8 cellular contexts compared by ENCODE assay signal in the genomic region with DNA sequence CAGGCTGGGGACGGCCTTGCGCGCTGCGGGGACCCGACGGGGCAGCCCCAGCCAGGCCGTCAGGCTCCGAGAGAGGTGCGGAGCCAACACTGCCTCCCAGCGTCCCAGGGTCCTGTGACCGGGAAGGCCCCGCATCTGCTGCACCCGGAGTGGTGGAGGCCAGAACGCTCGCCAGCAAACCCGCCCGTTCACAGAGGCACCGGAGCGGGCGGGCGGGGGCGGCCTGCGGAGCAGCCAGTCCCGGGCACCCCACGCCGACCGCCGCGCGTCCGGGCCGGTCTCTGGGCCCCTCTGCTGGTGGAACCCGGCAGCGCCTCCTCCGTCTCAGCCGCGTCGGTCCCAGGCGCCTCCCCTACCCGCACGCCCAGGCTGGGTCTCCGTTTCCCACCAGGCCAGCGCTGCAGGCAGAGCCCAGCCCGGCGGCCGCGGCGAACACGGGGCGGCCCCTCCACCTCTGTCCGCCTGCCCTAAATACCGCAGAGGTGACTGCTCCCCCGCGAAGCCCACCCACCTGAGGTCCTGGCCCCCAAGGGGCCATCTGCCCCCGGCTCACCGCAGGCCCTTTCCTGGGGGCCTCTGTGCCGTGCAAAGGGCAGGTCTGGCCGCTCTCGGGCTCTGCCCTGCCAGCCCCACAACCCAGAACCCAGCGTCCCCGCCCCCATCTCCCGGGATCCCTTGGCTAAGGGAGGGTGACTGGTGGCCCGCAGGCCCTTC. TPM values are rescaled to one million over a fixed set of nuclear protein-coding genes. Genes with fewer than 3 reads are reported as not detected.
DNase-seq lines count a peak whose midpoint lies in the region; ATAC-seq and TF ChIP-seq lines count a peak whose summit lies in the region.

No MANE protein-coding gene starts in this region.

- peak overlapping the region; percentile 33 for H3K4me3 ChIP-seq in ovary
- H3K4me3 ChIP-seq in upper lobe of right lung, result peak overlapping the region; percentile 40

- no peak for TF ChIP-seq EP300 in ovary (IDR thresholded peaks at IDR 0.05)

- H3K4me1 ChIP-seq in ovary (ENCODE audit: insufficient read depth) (peaks cover 14% of the 10 kb centered on the region), upper lobe of right lung (peaks cover 24% of the 10 kb centered on the region)

- H3K36me3 ChIP-seq in ovary, result no peaks in the 10 kb centered on the region
- no peaks in the 10 kb centered on the region for H3K36me3 ChIP-seq in upper lobe of right lung

- peak overlapping the region; percentile 56 to 66 for H3K27ac ChIP-seq in ovary
- peak overlapping the region; percentile 47 for H3K27ac ChIP-seq in upper lobe of right lung

- peak; percentile 35 to 87 (median 71) for TF ChIP-seq CTCF in ovary (IDR thresholded peaks at IDR 0.05)
- TF ChIP-seq CTCF in upper lobe of right lung (IDR thresholded peaks at IDR 0.05), result peak; percentile 71

- ATAC-seq in GM21576 (IDR thresholded peaks at IDR 0.05; ENCODE audit: unreplicated experiment), result peak; percentile 45
- peak; percentile 89 for ATAC-seq in upper lobe of right lung

- TF ChIP-seq POLR2A in ovary (IDR thresholded peaks at IDR 0.05), result no peak

- H3K9me3 ChIP-seq in ovary, result no peaks in the 10 kb centered on the region
- no peaks in the 10 kb centered on the region for H3K9me3 ChIP-seq in upper lobe of right lung

- intact Hi-C loops in ovary (cut with DNase I) (loop anchor here in 3 of 4 donors (5.0 kb wide), 2 partner anchors 105 to 110 kb away; a partner anchor contains a TSS), upper lobe of right lung (cut with DNase I) (loop anchor here (10.0 kb wide), 1 partner anchor 112 kb away; no protein-coding TSS in a partner anchor)

- peak; percentile 93 for DNase-seq in AG08396 (ENCODE audit: low spot score)
- DNase-seq in activated naive CD4-positive, alpha-beta T cell treated with anti-CD3 and anti-CD28 coated beads, Interleukin-2, amount 50 U/mL, for 16 hours, result peak; percentile 73
- DNase-seq in glomerular visceral epithelial cell (ENCODE audit: extremely low spot score), result peak; percentile 47
- peak; percentile 58 to 83 (median 74) for DNase-seq in ovary
- DNase-seq in upper lobe of right lung, result peak; percentile 85
- DNase-seq in NCI-H2196 treated with DMSO at 0.1 percent for 48 hours (lab: John Stamatoyannopoulos, UW; ENCODE audit: unreplicated experiment), result no peak

- WGBS in ovary, 3 donors, result 1% methylated on average over 44 to 63 of the region's 63 CpGs

- H3K27me3 ChIP-seq in ovary (no peaks in the 10 kb centered on the region), upper lobe of right lung (no peaks in the 10 kb centered on the region)

TF ChIP-seq in PFSK-1, 5 proteins besides CTCF, POLR2A, EP300 and RAD21:
- no peak for TF ChIP-seq POLR2AphosphoS5 (IDR thresholded peaks at IDR 0.05; ENCODE audit: low read depth, low read length)
- TF ChIP-seq FOXP2 (optimal IDR thresholded peaks at IDR 0.05; ENCODE audit: borderline replicate concordance, extremely low read depth, extremely low read length, insufficient read depth), result peak; percentile 70

RNA-seq across cellular contexts. Expression of a gene that starts 15.9 kb away (rescaled TPM):
- polyA plus RNA-seq in PFSK-1 (2012; ENCODE audit: insufficient read length, low read depth), result 12.3 TPM
- total RNA-seq in ovary (10 to 100 TPM; 19.5 to 30.6 (median 26.2) TPM), upper lobe of right lung (27.3 TPM)
- polyA plus RNA-seq in ovary, result 10 to 100 TPM in 1 of 2 donors, 1 to 10 TPM in 1; 1.0 to 19.4 TPM

RNA-seq across cellular contexts. Expression of a gene that starts 16.2 kb away (rescaled TPM):
- 3.6 TPM for polyA plus RNA-seq in PFSK-1 (2012; ENCODE audit: insufficient read length, low read depth)
- total RNA-seq in ovary, result 10 to 100 TPM in 5 of 7 donors, 1 to 10 TPM in 2; 8.5 to 18.5 (median 13.8) TPM
- polyA plus RNA-seq in ovary, result 1 to 10 TPM in 1 of 2 donors, not detected in 1; 7.1 TPM
- total RNA-seq in upper lobe of right lung, result 6.5 TPM

RNA-seq across cellular contexts. Expression of a gene that starts 34.1 kb away (rescaled TPM):
- 0.46 TPM for polyA plus RNA-seq in PFSK-1 (2012; ENCODE audit: insufficient read length, low read depth)
- total RNA-seq in ovary, result under 1 TPM in 5 of 7 donors, not detected in 2; 0.10 to 0.57 (median 0.24) TPM
- under 1 TPM in 1 of 2 donors, not detected in 1; 0.11 TPM for polyA plus RNA-seq in ovary
- total RNA-seq in upper lobe of right lung, result not detected

RNA-seq across cellular contexts. Expression of a gene that starts 52.1 kb away (rescaled TPM):
- 134 TPM for polyA plus RNA-seq in PFSK-1 (2012; ENCODE audit: insufficient read length, low read depth)
- 10 to 100 TPM; 22.9 to 50.3 (median 35.4) TPM for total RNA-seq in ovary
- polyA plus RNA-seq in ovary, result 10 to 100 TPM; 24.0 to 29.5 TPM
- 23.9 TPM for total RNA-seq in upper lobe of right lung
